ENCODE assay signal across 29 cellular contexts in genomic region chr2:142805244-142805643, GRCh38.
"Had no signal": no experiment of that assay in that cellular context is flagged by ENCODE, and none has a peak within 500 bp of the region (broad histone marks: within the 10 kb centered on the region; RNA-seq: fewer than 3 reads in every experiment).

No MANE protein-coding gene starts in this region.

- H3K27me3 ChIP-seq: ascending aorta, cardiac muscle cell had no signal

- H3K36me3 ChIP-seq: ascending aorta, cardiac muscle cell, WERI-Rb-1 had no signal

- H3K9me3 ChIP-seq: ascending aorta had no signal

- H3K4me3 ChIP-seq: ascending aorta, cardiac muscle cell had no signal

- H3K27ac ChIP-seq: ascending aorta, cardiac muscle cell, WERI-Rb-1 had no signal

- ATAC-seq: activated CD8-positive, alpha-beta memory T cell treated with anti-CD3 and anti-CD28 coated beads, Interleukin-2, amount 10 ng/mL, durations not matched to agents 7 days and 5 days; activated T-cell treated with anti-CD3 and anti-CD28 coated beads, Interleukin-2, amount 50 U/mL, for 72 hours; activated T-helper 17 cell treated with anti-CD3 and anti-CD28 coated beads, Interleukin-2, amount 50 U/mL, for 72 hours had no signal

- H3K4me1 ChIP-seq: ascending aorta had no signal

- DNase-seq: activated CD4-positive, alpha-beta memory T cell treated with anti-CD3 and anti-CD28 coated beads, Interleukin-2, amount 10 ng/mL, durations not matched to agents 7 days and 5 days; activated CD4-positive, alpha-beta T cell treated with anti-CD3 and anti-CD28 coated beads for 1 hour; activated CD4-positive, alpha-beta T cell treated with anti-CD3 and anti-CD28 coated beads for 48 hours; activated CD4-positive, CD25-positive, alpha-beta regulatory T cell; activated CD8-positive, alpha-beta memory T cell treated with anti-CD3 and anti-CD28 coated beads for 24 hours; activated CD8-positive, alpha-beta memory T cell treated with anti-CD3 and anti-CD28 coated beads, Interleukin-2, amount 10 ng/mL, durations not matched to agents 7 days and 5 days; activated CD8-positive, alpha-beta memory T cell treated with anti-CD3 and anti-CD28 coated beads, Interleukin-2, amount 50 U/mL, for 48 hours; activated effector memory CD4-positive, alpha-beta T cell treated with anti-CD3 and anti-CD28 coated beads, Interleukin-2, amount 50 U/mL, for 16 hours; activated naive CD4-positive, alpha-beta T cell; activated naive CD8-positive, alpha-beta T cell treated with anti-CD3 and anti-CD28 coated beads, Interleukin-2, amount 10 ng/mL, durations not matched to agents 7 days and 5 days; activated T-cell treated with anti-CD3 and anti-CD28 coated beads, Interleukin-2, amount 50 U/mL, for 72 hours; amygdala; Karpas-422; NCI-H1105; NCI-H1417 treated with DMSO at 0.1 percent for 48 hours; NCI-H187 treated with DMSO at 0.1 percent for 48 hours; NCI-H2081; NCI-H345; NCI-H526; NCI-H748 treated with DMSO at 0.1 percent for 48 hours; NK-92 treated with Interleukin-12 subunit alpha and Interleukin-12 subunit beta, amount 100 ng/mL, for 24 hours; Right ventricle myocardium superior; SW 1271; T-helper 1 cell; T1000; WERI-Rb-1 had no signal
